ENCODE assay signal across 1 cellular context in genomic region chr12:13206560-13206897, GRCh38.
TF ChIP-seq lines count a peak whose summit lies in the region.

No MANE protein-coding gene starts in this region.

TF ChIP-seq in HepG2, 621 proteins besides CTCF, POLR2A, EP300 and RAD21 (continued from another document):
- TF ChIP-seq ZNF556 (CRISPR knock-in tag; IDR thresholded peaks at IDR 0.05; ENCODE audit: borderline replicate concordance) (no peak), NAIF1 (CRISPR knock-in tag; IDR thresholded peaks at IDR 0.05; ENCODE audit: borderline replicate concordance) (no peak), HIVEP1 (CRISPR knock-in tag; IDR thresholded peaks at IDR 0.05) (no peak), ZNF205 (CRISPR knock-in tag; IDR thresholded peaks at IDR 0.05) (no peak), ATF5 (CRISPR knock-in tag; IDR thresholded peaks at IDR 0.05; ENCODE audit: low read depth) (no peak), FOXK2 (IDR thresholded peaks at IDR 0.05) (no peak), POLR2AphosphoS2 (IDR thresholded peaks at IDR 0.05; ENCODE audit: low read depth, low read length) (no peak), ZNF605 (CRISPR knock-in tag; IDR thresholded peaks at IDR 0.05) (no peak), PBX3 (CRISPR knock-in tag; IDR thresholded peaks at IDR 0.05; ENCODE audit: borderline replicate concordance) (no peak), ARID2 (CRISPR knock-in tag; IDR thresholded peaks at IDR 0.05; ENCODE audit: borderline replicate concordance) (no peak), ZNF572 (CRISPR knock-in tag; IDR thresholded peaks at IDR 0.05) (no peak), U2AF1 (optimal IDR thresholded peaks at IDR 0.05; ENCODE audit: low read depth, low read length) (no peak)
